Comparison of ENCODE assay signal across 7 cellular contexts in the genomic region with DNA sequence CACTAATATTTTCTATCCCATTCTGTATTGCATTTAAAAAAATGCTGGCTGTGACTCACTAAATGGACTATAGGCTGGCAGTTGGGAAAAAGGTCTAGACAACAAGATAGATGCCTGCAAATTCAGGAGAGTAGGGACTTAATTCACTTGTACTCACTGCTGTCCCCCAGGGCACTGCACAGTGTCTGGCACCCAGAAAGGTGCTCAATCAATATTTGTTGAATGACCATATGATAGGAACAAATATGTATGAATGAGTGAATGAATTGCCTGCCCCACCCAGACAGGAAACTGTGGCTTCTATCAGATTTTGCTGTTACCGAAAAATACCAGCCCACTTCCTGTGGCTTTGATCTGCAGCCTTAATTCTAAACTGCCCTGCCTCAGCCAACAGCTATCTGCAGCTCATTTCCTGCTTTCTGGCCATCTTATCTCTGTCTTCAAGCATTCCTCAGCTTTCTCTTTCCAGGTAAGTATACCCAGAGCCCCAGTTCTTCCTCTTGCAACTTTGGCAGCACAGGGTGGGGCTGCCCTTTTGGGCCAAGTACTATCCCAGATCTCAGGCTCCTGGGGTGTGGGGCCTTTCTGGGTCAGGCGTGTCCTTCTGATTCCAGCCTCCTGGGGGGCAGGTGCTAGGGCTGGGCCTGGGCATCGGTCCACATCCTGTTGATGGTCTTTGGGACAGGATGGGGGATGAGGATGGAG. TPM values are rescaled to one million over a fixed set of nuclear protein-coding genes. Genes with fewer than 3 reads are reported as not detected.
DNase-seq lines count a peak whose midpoint lies in the region; ATAC-seq, FAIRE-seq and TF ChIP-seq lines count a peak whose summit lies in the region.

No MANE protein-coding gene starts in this region.

- ATAC-seq in GM21390 (IDR thresholded peaks at IDR 0.05; ENCODE audit: unreplicated experiment) (peak; percentile 74), HepG2 (no peak)

- intact Hi-C loops in HepG2 (cut with micrococcal nuclease; ENCODE audit: unreplicated experiment) (no loop called here), A673 (cut with micrococcal nuclease; ENCODE audit: unreplicated experiment) (no loop called here)

- peak overlapping the region; percentile 3; the same call in 1 of the 2 replicates for H3K4me2 ChIP-seq in HepG2 (ENCODE audit: low read depth, low read length)

- CTCF ChIA-PET in HepG2 (lab: Yijun Ruan, JAX; ENCODE audit: low intra/inter-chr PET ratio, low total read pairs): no interaction called here
- CTCF ChIA-PET in A673 (lab: Charles Lee): no interaction called here

- TF ChIP-seq CTCF in HepG2 (CRISPR knock-in tag; IDR thresholded peaks at IDR 0.05) (no peak), A673 (conservative IDR thresholded peaks at IDR 0.05; ENCODE audit: low read depth, low read length) (no peak)

- FAIRE-seq in HepG2 (lab: Jason Lieb, UNC): peak; percentile 43

- peak; percentile 68 for DNase-seq in NK-92 treated with Interleukin-12 subunit alpha and Interleukin-12 subunit beta, amount 100 ng/mL, for 24 hours (lab: John Stamatoyannopoulos, UW)
- DNase-seq in activated T-cell treated with anti-CD3 and anti-CD28 coated beads for 4 hours (peak; percentile 49), HepG2 (ENCODE audit: low spot score) (peak; percentile 93), NCI-H524 (lab: John Stamatoyannopoulos, UW) (no peak), NCI-H446 treated with DMSO at 0.1 percent for 48 hours (lab: John Stamatoyannopoulos, UW) (no peak), A673 (ENCODE audit: low spot score) (no peak)

- POLR2A ChIA-PET in HepG2 (lab: Yijun Ruan, JAX): no interaction called here
- POLR2A ChIA-PET in A673 (lab: Charles Lee; ENCODE audit: low non-redundant PET): no interaction called here

- TF ChIP-seq POLR2A in HepG2 (IDR thresholded peaks at IDR 0.05; ENCODE audit: insufficient read depth in 1 of 2, low read depth in 2 of 2, low read length in 2 of 2): no peak

- H3K27ac ChIP-seq in HepG2 (ENCODE audit: extremely low read length, insufficient read depth, low read length) (no peak overlapping the region), A673 (ENCODE audit: low read depth, low read length, poor library complexity, severe bottlenecking) (no peak overlapping the region)

- 2% methylated on average over 3 of the region's 3 CpGs for WGBS in HepG2 (ENCODE audit: low lambda C conversion rate)

- in situ Hi-C loops in HepG2 (cut with HindIII; ENCODE audit: extremely low pct_ligation_motif_present, low pct_unique_long_range_greater_than_20kb): no loop called here

- H3K27me3 ChIP-seq in HepG2 (ENCODE audit: control insufficient read depth in 1 of 2, insufficient read depth in 2 of 2, low read length in 2 of 2): no peaks in the 10 kb centered on the region
- no peaks in the 10 kb centered on the region for H3K27me3 ChIP-seq in A673 (replicated peaks; ENCODE audit: insufficient read depth, low read depth, low read length, poor library complexity)

- H2AFZ ChIP-seq in HepG2 (ENCODE audit: low read length): no peak overlapping the region

- H3K9me3 ChIP-seq in HepG2 (ENCODE audit: low read length) (no peaks in the 10 kb centered on the region), A673 (ENCODE audit: low read depth, low read length, poor library complexity, severe bottlenecking) (no peaks in the 10 kb centered on the region)

- TF ChIP-seq EP300 in HepG2 (IDR thresholded peaks at IDR 0.05; ENCODE audit: low read depth in 2 of 2, low read length in 2 of 2) (peak in 1 of 2 experiments; percentile 60; a peak in 2 of 4 replicates), HepG2 (CRISPR knock-in tag; IDR thresholded peaks at IDR 0.05; ENCODE audit: borderline replicate concordance) (peak; percentile 92)

- H3K9ac ChIP-seq in HepG2 (ENCODE audit: insufficient read depth, low read depth, low read length): no peak overlapping the region

- BruUV-seq in HepG2 (replicated peaks; lab: Mats Ljungman, UMichigan) (no TSS peak), A673 (replicated peaks; lab: Mats Ljungman, UMichigan) (no TSS peak)

- H4K20me1 ChIP-seq in HepG2 (ENCODE audit: insufficient read depth, low read length): no peaks in the 10 kb centered on the region

- H3K4me3 ChIP-seq in HepG2 (replicated peaks in 1 of 3; ENCODE audit: insufficient read depth in 1 of 3, low read depth in 2 of 3, low read length in 3 of 3): no peak overlapping the region
- H3K4me3 ChIP-seq in A673 (ENCODE audit: low read depth, low read length, poor library complexity, severe bottlenecking): no peak overlapping the region

- no peak for TF ChIP-seq RAD21 in HepG2 (CRISPR knock-in tag; IDR thresholded peaks at IDR 0.05)

- no peaks in the 10 kb centered on the region for H3K79me2 ChIP-seq in HepG2 (ENCODE audit: insufficient read depth, low read length)

- H3K36me3 ChIP-seq in HepG2 (replicated peaks in 1 of 2; ENCODE audit: control insufficient read depth in 1 of 2, insufficient read depth in 2 of 2, low read length in 2 of 2): no peaks in the 10 kb centered on the region
- H3K36me3 ChIP-seq in A673 (ENCODE audit: insufficient read depth, low read length, poor library complexity, severe bottlenecking): no peaks in the 10 kb centered on the region

- H3K4me1 ChIP-seq in HepG2 (ENCODE audit: insufficient read depth, low read length): peaks cover 80% of the 10 kb centered on the region
- no peaks in the 10 kb centered on the region for H3K4me1 ChIP-seq in A673 (ENCODE audit: insufficient read depth, low read length, poor library complexity, severe bottlenecking)

RNA-seq across cellular contexts. Expression of a gene that starts 15.3 kb away (rescaled TPM):
- 0.58 TPM in 2 replicates for total RNA-seq in HepG2 (2016; rRNA removed; fragmentation: Illumina TruSeq; extraction: Trizol)
- total RNA-seq in HepG2 (2016; cell fraction: cytosol; rRNA removed; fragmentation: Illumina TruSeq; extraction: Trizol; ENCODE audit: low read depth): 0.18 and 0.20 TPM in 2 replicates
- 0.32 and 0.51 TPM in 2 replicates for total RNA-seq in HepG2 (2016; cell fraction: insoluble cytoplasmic fraction; rRNA removed; fragmentation: Illumina TruSeq; extraction: Trizol)
- total RNA-seq in HepG2 (2016; cell fraction: membrane; rRNA removed; fragmentation: Illumina TruSeq; extraction: Trizol): 0.31 and 0.38 TPM in 2 replicates
- total RNA-seq in HepG2 (2016; cell fraction: nucleus; rRNA removed; fragmentation: Illumina TruSeq; extraction: Trizol): 0.37 and 1.3 TPM in 2 replicates
- 1.7 and 2.1 TPM in 2 replicates for polyA plus RNA-seq in HepG2 (2011; rRNA removed)
- polyA plus RNA-seq in HepG2 (2011; cell fraction: cytosol; rRNA removed): 0.69 and 1.3 TPM in 2 replicates
- 7.1 and 10.8 TPM in 2 replicates for polyA plus RNA-seq in HepG2 (2011; cell fraction: nucleus; rRNA removed)
- 0.37 and 0.42 TPM in 2 replicates for polyA plus RNA-seq in HepG2 (2012)
- polyA plus RNA-seq in HepG2 (2016; cell fraction: cytosol; fragmentation: Illumina TruSeq; extraction: Trizol; ENCODE audit: low read depth): 0.20 and 0.22 TPM in 2 replicates
- 1.3 and 2.3 TPM in 2 replicates for polyA plus RNA-seq in HepG2 (2016; cell fraction: insoluble cytoplasmic fraction; fragmentation: Illumina TruSeq; extraction: Trizol; ENCODE audit: low read depth)
- 0.34 and 0.72 TPM in 2 replicates for polyA plus RNA-seq in HepG2 (2016; cell fraction: membrane; fragmentation: Illumina TruSeq; extraction: Trizol; ENCODE audit: low read depth)
- polyA plus RNA-seq in HepG2 (2016; cell fraction: nucleus; fragmentation: Illumina TruSeq; extraction: Trizol; ENCODE audit: insufficient read depth, low read depth): 4.4 and 6.8 TPM in 2 replicates
- 7.4 and 24.1 TPM in 2 replicates for polyA minus RNA-seq in HepG2 (2011; rRNA and poly(A)+ RNA removed; ENCODE audit: low replicate concordance)
- polyA minus RNA-seq in HepG2 (2011; cell fraction: cytosol; rRNA and poly(A)+ RNA removed): 2.6 and 3.7 TPM in 2 replicates
- 4.0 and 6.1 TPM in 2 replicates for polyA minus RNA-seq in HepG2 (2011; cell fraction: nucleus; rRNA and poly(A)+ RNA removed)
- not detected in 2 replicates for total RNA-seq in A673 (2021)

RNA-seq across cellular contexts. Expression of a gene that starts 48.5 kb away (rescaled TPM):
- total RNA-seq in HepG2 (2016; rRNA removed; fragmentation: Illumina TruSeq; extraction: Trizol) (0.04 TPM in 1 of 2 replicates, not detected in the other), A673 (2021) (0.30 and 0.55 TPM in 2 replicates)
- not detected in 2 replicates for total RNA-seq in HepG2 (2016; cell fraction: cytosol; rRNA removed; fragmentation: Illumina TruSeq; extraction: Trizol; ENCODE audit: low read depth)
- 0.09 TPM in 1 of 2 replicates, not detected in the other for total RNA-seq in HepG2 (2016; cell fraction: insoluble cytoplasmic fraction; rRNA removed; fragmentation: Illumina TruSeq; extraction: Trizol)
- not detected in 2 replicates for total RNA-seq in HepG2 (2016; cell fraction: membrane; rRNA removed; fragmentation: Illumina TruSeq; extraction: Trizol)
- total RNA-seq in HepG2 (2016; cell fraction: nucleus; rRNA removed; fragmentation: Illumina TruSeq; extraction: Trizol): not detected in 2 replicates
- polyA plus RNA-seq in HepG2 (2011; rRNA removed): 0.53 and 0.55 TPM in 2 replicates
- 0.59 and 0.70 TPM in 2 replicates for polyA plus RNA-seq in HepG2 (2011; cell fraction: cytosol; rRNA removed)
- 0.31 and 1.1 TPM in 2 replicates for polyA plus RNA-seq in HepG2 (2011; cell fraction: nucleus; rRNA removed)
- 1.1 and 1.5 TPM in 2 replicates for polyA plus RNA-seq in HepG2 (2012)
- polyA plus RNA-seq in HepG2 (2016; cell fraction: cytosol; fragmentation: Illumina TruSeq; extraction: Trizol; ENCODE audit: low read depth): not detected in 2 replicates
- not detected in 2 replicates for polyA plus RNA-seq in HepG2 (2016; cell fraction: insoluble cytoplasmic fraction; fragmentation: Illumina TruSeq; extraction: Trizol; ENCODE audit: low read depth)
- not detected in 2 replicates for polyA plus RNA-seq in HepG2 (2016; cell fraction: membrane; fragmentation: Illumina TruSeq; extraction: Trizol; ENCODE audit: low read depth)
- polyA plus RNA-seq in HepG2 (2016; cell fraction: nucleus; fragmentation: Illumina TruSeq; extraction: Trizol; ENCODE audit: insufficient read depth, low read depth): not detected in 2 replicates
- 1.4 and 3.5 TPM in 2 replicates for polyA minus RNA-seq in HepG2 (2011; rRNA and poly(A)+ RNA removed; ENCODE audit: low replicate concordance)
- 0.40 TPM in 1 of 2 replicates, not detected in the other for polyA minus RNA-seq in HepG2 (2011; cell fraction: cytosol; rRNA and poly(A)+ RNA removed)
- 0.37 TPM in 1 of 2 replicates, not detected in the other for polyA minus RNA-seq in HepG2 (2011; cell fraction: nucleus; rRNA and poly(A)+ RNA removed)

Comparison
In these comparisons a context has a peak if more than half of its experiments do, and no peak if none do; other contexts are left out.
1. DNase-seq: peak in NK-92 treated with Interleukin-12 subunit alpha and Interleukin-12 subunit beta, amount 100 ng/mL, for 24 hours (single experiment), activated T-cell treated with anti-CD3 and anti-CD28 coated beads for 4 hours (single experiment) and HepG2 (single experiment); none in NCI-H524 (0 of 2), NCI-H446 treated with DMSO at 0.1 percent for 48 hours (single experiment) and A673 (single experiment).